8 cellular contexts compared by ENCODE assay signal in genomic region chr4:85747871-85748491, GRCh38.
DNase-seq lines count a peak whose midpoint lies in the region; ATAC-seq, FAIRE-seq and TF ChIP-seq lines count a peak whose summit lies in the region.

No MANE protein-coding gene starts in this region.

- H3K4me1 ChIP-seq in gastroesophageal sphincter (no peaks in the 10 kb centered on the region), trophoblast cell (ENCODE audit: control insufficient read depth in 1 of 2, insufficient read depth in 2 of 2, low read length in 2 of 2) (no peaks in the 10 kb centered on the region)

- H3K27me3 ChIP-seq in gastroesophageal sphincter (no peaks in the 10 kb centered on the region), trophoblast cell (ENCODE audit: insufficient read depth, low read length) (no peaks in the 10 kb centered on the region)

- TF ChIP-seq CTCF in CD14-positive monocyte (IDR thresholded peaks at IDR 0.05) = peak; percentile 82
- TF ChIP-seq CTCF in gastroesophageal sphincter (IDR thresholded peaks at IDR 0.05) = peak; percentile 66 to 79 (median 76)

- H3K36me3 ChIP-seq in gastroesophageal sphincter (no peaks in the 10 kb centered on the region), trophoblast cell (ENCODE audit: control insufficient read depth in 1 of 2, insufficient read depth in 2 of 2, low read length in 2 of 2) (no peaks in the 10 kb centered on the region)

- no peak overlapping the region for H4K8ac ChIP-seq in trophoblast cell (ENCODE audit: low read depth, low read length)

- no peak overlapping the region for H2BK12ac ChIP-seq in trophoblast cell (ENCODE audit: low read length)

- DNase-seq in CD14-positive monocyte (ENCODE audit: low spot score) (no peak), NCI-H2029 treated with DMSO at 0.1 percent for 48 hours (lab: John Stamatoyannopoulos, UW) (peak; percentile 85), trophoblast cell (peak; percentile 27 to 91), H54 (ENCODE audit: insufficient read length, low spot score) (no peak)

- H3K9me3 ChIP-seq in gastroesophageal sphincter = no peaks in the 10 kb centered on the region
- no peaks in the 10 kb centered on the region for H3K9me3 ChIP-seq in trophoblast cell (ENCODE audit: insufficient read depth, low read depth, low read length)

- H4K12ac ChIP-seq in trophoblast cell (ENCODE audit: low read depth, low read length) = no peak overlapping the region

- no peak overlapping the region for H4K91ac ChIP-seq in trophoblast cell (ENCODE audit: low read depth, low read length)

- H3K4me2 ChIP-seq in trophoblast cell (ENCODE audit: low read length) = no peak overlapping the region

- no peak overlapping the region for H3K14ac ChIP-seq in trophoblast cell (ENCODE audit: low read length)

- ATAC-seq in GM18909 (IDR thresholded peaks at IDR 0.05; ENCODE audit: poor library complexity, unreplicated experiment) (peak; percentile 79), HG03066 (IDR thresholded peaks at IDR 0.05; ENCODE audit: low read depth, unreplicated experiment) (peak; percentile 54), gastroesophageal sphincter (peak; percentile 31)

- intact Hi-C loops in CD14-positive monocyte (cut with micrococcal nuclease) = loop anchor here (10.0 kb wide), 2 partner anchors 323 to 603 kb away; no protein-coding TSS in a partner anchor

- no peak overlapping the region for H3K18ac ChIP-seq in trophoblast cell (ENCODE audit: low read length)

- H3K9ac ChIP-seq in trophoblast cell (ENCODE audit: low read length) = no peak overlapping the region

- H2AK5ac ChIP-seq in trophoblast cell (ENCODE audit: low read length) = no peak overlapping the region

- FAIRE-seq in TTC549 (lab: Jason Lieb, UNC) = peak; percentile 72
- no peak for FAIRE-seq in H54 (lab: Jason Lieb, UNC)

- H2BK5ac ChIP-seq in trophoblast cell (ENCODE audit: low read depth, low read length, poor library complexity) = no peak overlapping the region

- TF ChIP-seq POLR2A in gastroesophageal sphincter (IDR thresholded peaks at IDR 0.05) = no peak
- no peak for TF ChIP-seq POLR2A in H54 (IDR thresholded peaks at IDR 0.05; ENCODE audit: low read depth, low read length)

- no peaks in the 10 kb centered on the region for H3K9me3 Mint-ChIP-seq in CD14-positive monocyte

- no peaks in the 10 kb centered on the region for H3K79me2 ChIP-seq in trophoblast cell (ENCODE audit: control insufficient read depth, insufficient read depth, low read length, poor library complexity)

- no peak overlapping the region for H2AFZ ChIP-seq in trophoblast cell (ENCODE audit: insufficient read depth, low read length, poor library complexity)

- H2BK120ac ChIP-seq in trophoblast cell (ENCODE audit: insufficient read depth, low read length, poor library complexity) = no peak overlapping the region

- TF ChIP-seq EP300 in gastroesophageal sphincter (IDR thresholded peaks at IDR 0.05) = no peak

- no peak overlapping the region for H3K4me3 Mint-ChIP-seq in CD14-positive monocyte

- no peak overlapping the region for H3K27ac ChIP-seq in gastroesophageal sphincter
- no peak overlapping the region for H3K27ac ChIP-seq in trophoblast cell (ENCODE audit: low read depth, low read length)

- no peak overlapping the region for H3K23ac ChIP-seq in trophoblast cell (ENCODE audit: low read length)

- H3K4ac ChIP-seq in trophoblast cell (ENCODE audit: low read depth, low read length) = no peak overlapping the region

- peaks cover 9 to 10% of the 10 kb centered on the region in 2 donors for H3K36me3 Mint-ChIP-seq in CD14-positive monocyte

- H3K79me1 ChIP-seq in trophoblast cell (ENCODE audit: low read length) = no peaks in the 10 kb centered on the region

- whole genome bisulfite sequencing in gastroesophageal sphincter (ENCODE audit: low coverage in 1 of 2), 2 donors = 33 to 37% methylated on average over 3 of the region's 3 CpGs
- WGBS in trophoblast cell (ENCODE audit: extremely low coverage, insufficient coverage, insufficient read length) = no CpG with 5 or more reads among the region's 3 CpGs

- H3K4me3 ChIP-seq in gastroesophageal sphincter (no peak overlapping the region), trophoblast cell (ENCODE audit: low read depth, low read length) (no peak overlapping the region)

- H3K27ac Mint-ChIP-seq in CD14-positive monocyte = no peak overlapping the region

- peaks cover 21% of the 10 kb centered on the region for H3K4me1 Mint-ChIP-seq in CD14-positive monocyte

- no peaks in the 10 kb centered on the region for H3K27me3 Mint-ChIP-seq in CD14-positive monocyte (ENCODE audit: low read depth in 3 of 3)

Comparison
In these comparisons a context has a peak if more than half of its experiments do, and no peak if none do; other contexts are left out.
1. DNase-seq: peak in NCI-H2029 treated with DMSO at 0.1 percent for 48 hours (single experiment) and trophoblast cell (2 of 2); none in CD14-positive monocyte (single experiment) and H54 (single experiment).
2. Peak in every context shown above with its lines, with median percentiles within 50 percentile points of each other: ATAC-seq.